In genomic region chr11:14750911-14751310, GRCh38 we compare ENCODE assay signal across 12 cellular contexts.
DNase-seq lines count a peak whose midpoint lies in the region; ATAC-seq and TF ChIP-seq lines count a peak whose summit lies in the region.
"Had no signal": no experiment of that assay in that cellular context is flagged by ENCODE, and none has a peak within 500 bp of the region (broad histone marks: within the 10 kb centered on the region; RNA-seq: fewer than 3 reads in every experiment).

No MANE protein-coding gene starts in this region.

- H2AFZ ChIP-seq in Karpas-422 (ENCODE audit: low read length), result no peak overlapping the region
- H2AFZ ChIP-seq: GM23248 had no signal

- no peak for TF ChIP-seq CTCF in upper lobe of left lung (IDR thresholded peaks at IDR 0.05)

- H3K4me3 Mint-ChIP-seq in activated naive CD8-positive, alpha-beta T cell, result no peak overlapping the region
- no peak overlapping the region for H3K4me3 Mint-ChIP-seq in activated naive CD8-positive, alpha-beta T cell treated with anti-CD3 and anti-CD28 coated beads for 36 hours
- no peak overlapping the region for H3K4me3 Mint-ChIP-seq in stimulated activated memory B cell treated with anti-CD40 and anti-IgM and Interleukin-4, amounts not matched to agents 10 μg/mL and 1 μg/mL and 100 μg/mL, for 72 hours
- H3K4me3 Mint-ChIP-seq: B cell had no signal

- H3K27ac Mint-ChIP-seq in activated naive CD8-positive, alpha-beta T cell, result peak overlapping the region; percentile 41
- no peak overlapping the region for H3K27ac Mint-ChIP-seq in activated naive CD8-positive, alpha-beta T cell treated with anti-CD3 and anti-CD28 coated beads for 36 hours
- H3K27ac Mint-ChIP-seq in stimulated activated memory B cell treated with anti-CD40 and anti-IgM and Interleukin-4, amounts not matched to agents 10 μg/mL and 1 μg/mL and 100 μg/mL, for 72 hours, result no peak overlapping the region
- H3K27ac Mint-ChIP-seq: B cell had no signal

- H3K4me3 ChIP-seq in Karpas-422 (ENCODE audit: low read length), result no peak overlapping the region
- no peak overlapping the region for H3K4me3 ChIP-seq in upper lobe of left lung
- H3K4me3 ChIP-seq: GM12878, GM23248 had no signal

- no peak for ATAC-seq in stimulated activated memory B cell treated with anti-CD40 and anti-IgM and Interleukin-4, amounts not matched to agents 10 μg/mL and 1 μg/mL and 100 μg/mL, for 72 hours
- no peak for ATAC-seq in upper lobe of left lung (ENCODE audit: low FRiP score in 2 of 2)
- ATAC-seq: GM12878 had no signal

- intact Hi-C loops in head of caudate nucleus (cut with DNase I), result no loop called here

- H3K27ac ChIP-seq in Karpas-422 (ENCODE audit: low read length), result no peak overlapping the region
- H3K27ac ChIP-seq in upper lobe of left lung, result no peak overlapping the region
- H3K27ac ChIP-seq: GM23248 had no signal

- H3K36me3 ChIP-seq in Karpas-422 (ENCODE audit: insufficient read depth, low read length) (no peaks in the 10 kb centered on the region), upper lobe of left lung (no peaks in the 10 kb centered on the region)

- H3K27me3 ChIP-seq in Karpas-422 (ENCODE audit: low read length) (no peaks in the 10 kb centered on the region), upper lobe of left lung (no peaks in the 10 kb centered on the region)

- H3K9me3 ChIP-seq in Karpas-422 (ENCODE audit: low read length) (no peaks in the 10 kb centered on the region), upper lobe of left lung (no peaks in the 10 kb centered on the region)

- H3K36me3 Mint-ChIP-seq in activated naive CD8-positive, alpha-beta T cell, result peaks cover 22% of the 10 kb centered on the region
- peaks cover 31% of the 10 kb centered on the region for H3K36me3 Mint-ChIP-seq in activated naive CD8-positive, alpha-beta T cell treated with anti-CD3 and anti-CD28 coated beads for 36 hours
- no peaks in the 10 kb centered on the region for H3K36me3 Mint-ChIP-seq in stimulated activated memory B cell treated with anti-CD40 and anti-IgM and Interleukin-4, amounts not matched to agents 10 μg/mL and 1 μg/mL and 100 μg/mL, for 72 hours

- H3K9me3 Mint-ChIP-seq in activated naive CD8-positive, alpha-beta T cell (ENCODE audit: low read depth), result peaks cover 11% of the 10 kb centered on the region
- H3K9me3 Mint-ChIP-seq in activated naive CD8-positive, alpha-beta T cell treated with anti-CD3 and anti-CD28 coated beads for 36 hours, result peaks cover 6% of the 10 kb centered on the region
- no peaks in the 10 kb centered on the region for H3K9me3 Mint-ChIP-seq in stimulated activated memory B cell treated with anti-CD40 and anti-IgM and Interleukin-4, amounts not matched to agents 10 μg/mL and 1 μg/mL and 100 μg/mL, for 72 hours
- H3K9me3 Mint-ChIP-seq: CD8-positive, alpha-beta memory T cell had no signal

- TF ChIP-seq EP300 in upper lobe of left lung (IDR thresholded peaks at IDR 0.05), result no peak

- no peaks in the 10 kb centered on the region for H4K20me1 ChIP-seq in Karpas-422 (ENCODE audit: insufficient read depth, low read depth, low read length)

- no peak overlapping the region for H3K9ac ChIP-seq in Karpas-422 (ENCODE audit: low read length)
- H3K9ac ChIP-seq: GM23248 had no signal

- no peak for TF ChIP-seq POLR2A in upper lobe of left lung (IDR thresholded peaks at IDR 0.05)

- 52 to 68% methylated on average over 1 of the region's 1 CpG for WGBS in upper lobe of left lung, 2 donors

- peaks cover 74% of the 10 kb centered on the region for H3K4me1 Mint-ChIP-seq in activated naive CD8-positive, alpha-beta T cell (ENCODE audit: low read depth)
- H3K4me1 Mint-ChIP-seq in activated naive CD8-positive, alpha-beta T cell treated with anti-CD3 and anti-CD28 coated beads for 36 hours, result peaks cover 64% of the 10 kb centered on the region
- H3K4me1 Mint-ChIP-seq in stimulated activated memory B cell treated with anti-CD40 and anti-IgM and Interleukin-4, amounts not matched to agents 10 μg/mL and 1 μg/mL and 100 μg/mL, for 72 hours, result peaks cover 8% of the 10 kb centered on the region
- H3K4me1 Mint-ChIP-seq: B cell had no signal

- H3K4me1 ChIP-seq in Karpas-422 (ENCODE audit: low read length), result no peaks in the 10 kb centered on the region
- peaks cover 4 to 17% (median 8%) of the 10 kb centered on the region in 4 donors for H3K4me1 ChIP-seq in upper lobe of left lung

- no peaks in the 10 kb centered on the region for H3K9me2 ChIP-seq in Karpas-422 (replicated peaks; ENCODE audit: insufficient read depth, low read length)

- no peak for DNase-seq in activated naive CD8-positive, alpha-beta T cell treated with anti-CD3 and anti-CD28 coated beads for 36 hours
- peak; percentile 21 for DNase-seq in MV-4-11 (lab: John Stamatoyannopoulos, UW)
- peak in 22 of 42 donors; percentile 6 to 65 (median 28) for DNase-seq in head of caudate nucleus
- DNase-seq in Karpas-422, result no peak
- DNase-seq in upper lobe of left lung, result no peak
- DNase-seq: DMS53, GM23248 had no signal

- no peaks in the 10 kb centered on the region for H3K27me3 Mint-ChIP-seq in activated naive CD8-positive, alpha-beta T cell
- H3K27me3 Mint-ChIP-seq in activated naive CD8-positive, alpha-beta T cell treated with anti-CD3 and anti-CD28 coated beads for 36 hours, result no peaks in the 10 kb centered on the region
- no peaks in the 10 kb centered on the region for H3K27me3 Mint-ChIP-seq in stimulated activated memory B cell treated with anti-CD40 and anti-IgM and Interleukin-4, amounts not matched to agents 10 μg/mL and 1 μg/mL and 100 μg/mL, for 72 hours
- H3K27me3 Mint-ChIP-seq: CD8-positive, alpha-beta memory T cell had no signal

- H3K79me2 ChIP-seq in Karpas-422 (ENCODE audit: low read length), result no peaks in the 10 kb centered on the region

- H3K4me2 ChIP-seq in Karpas-422 (ENCODE audit: low read depth, low read length, poor library complexity, severe bottlenecking), result no peak overlapping the region

Comparison
In these comparisons a context has a peak if more than half of its experiments do, and no peak if none do; other contexts are left out.
1. DNase-seq: peak in MV-4-11 (single experiment) and head of caudate nucleus (22 of 42); none in activated naive CD8-positive, alpha-beta T cell treated with anti-CD3 and anti-CD28 coated beads for 36 hours (single experiment), Karpas-422 (single experiment) and upper lobe of left lung (0 of 2).